24 cellular contexts compared by ENCODE assay signal in genomic region chr7:111031916-111032315, GRCh38. TPM values are rescaled to one million over a fixed set of nuclear protein-coding genes. Genes with fewer than 3 reads are reported as not detected.
DNase-seq lines count a peak whose midpoint lies in the region; ATAC-seq and TF ChIP-seq lines count a peak whose summit lies in the region.
"Had no signal": no experiment of that assay in that cellular context is flagged by ENCODE, and none has a peak within 500 bp of the region (broad histone marks: within the 10 kb centered on the region; RNA-seq: fewer than 3 reads in every experiment).

No MANE protein-coding gene starts in this region.

- CTCF ChIA-PET in WTC11 (lab: Charles Lee) = no interaction called here

- peaks cover 25% of the 10 kb centered on the region for H3K4me1 Mint-ChIP-seq in WTC11
- H3K4me1 Mint-ChIP-seq in activated naive CD8-positive, alpha-beta T cell (ENCODE audit: low read depth) = peaks cover 45% of the 10 kb centered on the region
- peaks cover 49% of the 10 kb centered on the region for H3K4me1 Mint-ChIP-seq in activated naive CD8-positive, alpha-beta T cell treated with anti-CD3 and anti-CD28 coated beads, Interleukin-2, amount 50 U/mL, for 24 hours

- no peaks in the 10 kb centered on the region for H3K9me3 Mint-ChIP-seq in WTC11
- no peaks in the 10 kb centered on the region for H3K9me3 Mint-ChIP-seq in activated naive CD8-positive, alpha-beta T cell (ENCODE audit: low read depth)
- H3K9me3 Mint-ChIP-seq in activated naive CD8-positive, alpha-beta T cell treated with anti-CD3 and anti-CD28 coated beads, Interleukin-2, amount 50 U/mL, for 24 hours = no peaks in the 10 kb centered on the region
- H3K9me3 Mint-ChIP-seq: CD14-positive monocyte; CD4-positive, alpha-beta memory T cell; CD4-positive, CD25-positive, alpha-beta regulatory T cell; CD8-positive, alpha-beta memory T cell had no signal

- 0 out of 2 replicates have a peak overlapping the region, but pooled peaks have one; percentile 32 for H3K27ac Mint-ChIP-seq in WTC11
- H3K27ac Mint-ChIP-seq in activated naive CD8-positive, alpha-beta T cell = peak overlapping the region; percentile 64
- H3K27ac Mint-ChIP-seq in activated naive CD8-positive, alpha-beta T cell treated with anti-CD3 and anti-CD28 coated beads, Interleukin-2, amount 50 U/mL, for 24 hours = peak overlapping the region; percentile 50
- H3K27ac Mint-ChIP-seq: CD14-positive monocyte; CD4-positive, alpha-beta memory T cell; CD4-positive, CD25-positive, alpha-beta regulatory T cell; CD8-positive, alpha-beta memory T cell had no signal

- POLR2A ChIA-PET in WTC11 (lab: Charles Lee) = no interaction called here

- no peaks in the 10 kb centered on the region for H3K36me3 Mint-ChIP-seq in WTC11
- peaks cover 3% of the 10 kb centered on the region for H3K36me3 Mint-ChIP-seq in activated naive CD8-positive, alpha-beta T cell
- H3K36me3 Mint-ChIP-seq in activated naive CD8-positive, alpha-beta T cell treated with anti-CD3 and anti-CD28 coated beads, Interleukin-2, amount 50 U/mL, for 24 hours (ENCODE audit: low read depth) = no peaks in the 10 kb centered on the region
- H3K36me3 Mint-ChIP-seq: CD14-positive monocyte; CD4-positive, alpha-beta memory T cell; CD4-positive, CD25-positive, alpha-beta regulatory T cell had no signal

- no peak for DNase-seq in WTC11 (ENCODE audit: low spot score)
- no peak for DNase-seq in activated naive CD8-positive, alpha-beta T cell treated with anti-CD3 and anti-CD28 coated beads, Interleukin-2, amount 50 U/mL, for 24 hours
- DNase-seq in anterior cingulate cortex (lab: John Stamatoyannopoulos, UW) = no peak
- no peak for DNase-seq in SIG-M5 treated with dmso at 0.1 percent for 504 hours (lab: John Stamatoyannopoulos, UW; ENCODE audit: unreplicated experiment)
- DNase-seq: 8988T; ACHN; BE2C; C1 segment of cervical spinal cord; CD4-positive, alpha-beta memory T cell; CD4-positive, CD25-positive, alpha-beta regulatory T cell; CD8-positive, alpha-beta memory T cell; COR-L47; DMS 273 treated with DMSO at 0.1 percent for 48 hours; DMS153; DMS53; DMS79; DND-41; EL; GDM1 had no signal

- no peak for TF ChIP-seq CTCF in WTC11 (IDR thresholded peaks at IDR 0.05)

- H3K27me3 Mint-ChIP-seq in WTC11 (ENCODE audit: low read depth) = no peaks in the 10 kb centered on the region
- H3K27me3 Mint-ChIP-seq in activated naive CD8-positive, alpha-beta T cell = no peaks in the 10 kb centered on the region
- no peaks in the 10 kb centered on the region for H3K27me3 Mint-ChIP-seq in activated naive CD8-positive, alpha-beta T cell treated with anti-CD3 and anti-CD28 coated beads, Interleukin-2, amount 50 U/mL, for 24 hours
- H3K27me3 Mint-ChIP-seq: CD4-positive, alpha-beta memory T cell; CD4-positive, CD25-positive, alpha-beta regulatory T cell; CD8-positive, alpha-beta memory T cell had no signal

- no peak overlapping the region for H3K4me3 Mint-ChIP-seq in WTC11
- H3K4me3 Mint-ChIP-seq in activated naive CD8-positive, alpha-beta T cell = no peak overlapping the region
- H3K4me3 Mint-ChIP-seq in activated naive CD8-positive, alpha-beta T cell treated with anti-CD3 and anti-CD28 coated beads, Interleukin-2, amount 50 U/mL, for 24 hours = no peak overlapping the region
- H3K4me3 Mint-ChIP-seq: CD14-positive monocyte; CD4-positive, alpha-beta memory T cell; CD4-positive, CD25-positive, alpha-beta regulatory T cell; CD8-positive, alpha-beta memory T cell had no signal

- ATAC-seq in WTC11 (no peak; the same call in 1 of the 2 replicates), HG02798 (IDR thresholded peaks at IDR 0.05; ENCODE audit: poor library complexity, unreplicated experiment) (no peak)
- no peak for ATAC-seq in activated naive CD8-positive, alpha-beta T cell treated with anti-CD3 and anti-CD28 coated beads, Interleukin-2, amount 50 U/mL, for 24 hours
- ATAC-seq: GM12878 had no signal

TF ChIP-seq in WTC11, 78 proteins besides CTCF, POLR2A, EP300 and RAD21:
- no peak for TF ChIP-seq CREM (CRISPR knock-in tag; IDR thresholded peaks at IDR 0.05)
- TF ChIP-seq ZNF512 (CRISPR knock-in tag; IDR thresholded peaks at IDR 0.05; ENCODE audit: borderline replicate concordance) = no peak
- TF ChIP-seq CDX4 (CRISPR knock-in tag; IDR thresholded peaks at IDR 0.05; ENCODE audit: borderline replicate concordance) = no peak
- TF ChIP-seq PRRX2 (CRISPR knock-in tag; IDR thresholded peaks at IDR 0.05) = no peak
- TF ChIP-seq NR1H2 (CRISPR knock-in tag; IDR thresholded peaks at IDR 0.05) = no peak
- TF ChIP-seq OVOL2 (CRISPR knock-in tag; IDR thresholded peaks at IDR 0.05; ENCODE audit: borderline replicate concordance) = no peak
- no peak for TF ChIP-seq NFE2L1 (CRISPR knock-in tag; IDR thresholded peaks at IDR 0.05)
- no peak for TF ChIP-seq ATF1 (CRISPR knock-in tag; IDR thresholded peaks at IDR 0.05)
- no peak for TF ChIP-seq TP53 (CRISPR knock-in tag; IDR thresholded peaks at IDR 0.05)

RNA-seq across cellular contexts. Expression of gene LRRN3, which starts 59.0 kb away (rescaled TPM):
- 0.16 to 0.70 TPM (median 0.34 TPM) in 3 replicates for total RNA-seq in WTC11 (2021)
- total RNA-seq: A673 had no signal
